8 cellular contexts compared by ENCODE assay signal in genomic region chr5:178279723-178280438, GRCh38. TPM values are rescaled to one million over a fixed set of nuclear protein-coding genes. Genes with fewer than 3 reads are reported as not detected.
A peak's percentile ranks its signal among the peaks of the same experiment; 100 is the strongest.
DNase-seq lines count a peak whose midpoint lies in the region; ATAC-seq and TF ChIP-seq lines count a peak whose summit lies in the region.

No MANE protein-coding gene starts in this region.

- ATAC-seq in GM21526 (IDR thresholded peaks at IDR 0.05; ENCODE audit: low FRiP score, unreplicated experiment), result no peak

- H3K4me1 ChIP-seq in adrenal gland (replicated peaks in 1 of 2) (peaks cover 0 to 2% of the 10 kb centered on the region in 2 donors), right atrium auricular region (peaks cover 0 to 12% of the 10 kb centered on the region in 2 donors)

- peak; percentile 19 for DNase-seq in NCI-H2171 treated with DMSO at 0.1 percent for 48 hours (lab: John Stamatoyannopoulos, UW)
- no peak for DNase-seq in NCI-H2171 (lab: John Stamatoyannopoulos, UW)
- peak; percentile 32 for DNase-seq in KG1 (lab: John Stamatoyannopoulos, UW)
- peak; percentile 42 to 75 for DNase-seq in SW 1271 (lab: John Stamatoyannopoulos, UW)
- peak; percentile 81 to 94 (median 91) for DNase-seq in adrenal gland
- DNase-seq in right atrium auricular region (ENCODE audit: low spot score), result peak; percentile 82
- DNase-seq in putamen (ENCODE audit: low spot score), result peak; percentile 83

- H3K9me3 ChIP-seq in adrenal gland (replicated peaks in 1 of 3) (peaks cover 0 to 6% (median 0%) of the 10 kb centered on the region in 3 donors), right atrium auricular region (peaks cover 0 to 6% of the 10 kb centered on the region in 2 donors)

- intact Hi-C loops in adrenal gland (cut with DNase I), result loop anchor here (5.0 to 10.0 kb wide), 2 partner anchors 272 to 555 kb away; no protein-coding TSS in a partner anchor

- no peak overlapping the region for H3K27ac ChIP-seq in adrenal gland
- H3K27ac ChIP-seq in right atrium auricular region, result no peak overlapping the region

- no peaks in the 10 kb centered on the region for H3K36me3 ChIP-seq in adrenal gland (replicated peaks in 1 of 2)
- no peaks in the 10 kb centered on the region for H3K36me3 ChIP-seq in right atrium auricular region

- H3K27me3 ChIP-seq in adrenal gland (no peaks in the 10 kb centered on the region), right atrium auricular region (no peaks in the 10 kb centered on the region)

- peak; percentile 81 to 94 (median 88) for TF ChIP-seq CTCF in adrenal gland (IDR thresholded peaks at IDR 0.05)
- TF ChIP-seq CTCF in right atrium auricular region (IDR thresholded peaks at IDR 0.05), result peak; percentile 79 to 93

- H3K4me3 ChIP-seq in adrenal gland, result no peak overlapping the region
- no peak overlapping the region for H3K4me3 ChIP-seq in right atrium auricular region

- WGBS in adrenal gland, 4 donors, result 19 to 36% (median 24%) methylated on average over 14 to 33 of the region's 33 CpGs

- TF ChIP-seq POLR2A in adrenal gland (IDR thresholded peaks at IDR 0.05), result no peak

RNA-seq across cellular contexts. Expression of gene PHYKPL, which starts 47.3 kb away (rescaled TPM):
- total RNA-seq in adrenal gland (10 to 100 TPM; 15.0 to 93.2 (median 62.4) TPM), right atrium auricular region (10 to 100 TPM; 22.8 to 34.5 TPM)
- 100 to 1,000 TPM in 1 of 3 donors, 10 to 100 TPM in 2; 21.2 to 125 (median 89.6) TPM for polyA plus RNA-seq in adrenal gland
